Comparison of ENCODE assay signal across 27 cellular contexts in the genomic region with DNA sequence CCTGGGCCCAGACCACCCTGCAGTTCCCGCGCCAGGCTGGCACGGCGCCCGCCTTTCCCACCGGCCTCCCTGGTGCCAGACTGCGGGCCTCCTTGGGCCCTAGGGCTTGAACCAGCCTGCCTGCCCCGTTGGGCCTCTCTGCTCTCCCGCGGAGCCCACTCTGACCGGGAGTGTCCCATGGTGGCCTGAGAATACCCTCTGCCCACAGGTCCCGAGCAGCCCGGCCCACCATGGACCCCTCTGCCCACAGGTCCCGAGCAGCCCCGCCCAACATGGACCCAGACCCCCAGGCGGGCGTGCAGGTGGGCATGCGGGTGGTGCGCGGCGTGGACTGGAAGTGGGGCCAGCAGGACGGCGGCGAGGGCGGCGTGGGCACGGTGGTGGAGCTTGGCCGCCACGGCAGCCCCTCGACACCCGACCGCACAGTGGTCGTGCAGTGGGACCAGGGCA. TPM values are rescaled to one million over a fixed set of nuclear protein-coding genes. Genes with fewer than 3 reads are reported as not detected.
"Had no signal": no experiment of that assay in that cellular context is flagged by ENCODE, and none has a peak within 500 bp of the region (broad histone marks: within the 10 kb centered on the region; RNA-seq: fewer than 3 reads in every experiment).

No MANE protein-coding gene starts in this region.

- H3K4me2 ChIP-seq: neural progenitor cell had no signal

- H3K27me3 ChIP-seq: adrenal gland, ascending aorta, cardiac muscle cell, dorsolateral prefrontal cortex, neural progenitor cell, sigmoid colon, uterus had no signal

- H2AFZ ChIP-seq: neural progenitor cell had no signal

- H3K27ac ChIP-seq: adrenal gland, ascending aorta, cardiac muscle cell, coronary artery, dorsolateral prefrontal cortex, neural progenitor cell, sigmoid colon, thoracic aorta, uterus had no signal

- H3K4me1 ChIP-seq: adrenal gland, ascending aorta, neural progenitor cell, sigmoid colon, uterus had no signal

- DNase-seq: activated CD4-positive, alpha-beta memory T cell treated with anti-CD3 and anti-CD28 coated beads, Interleukin-2, amount 10 ng/mL, durations not matched to agents 7 days and 5 days; activated CD4-positive, alpha-beta T cell treated with anti-CD3 and anti-CD28 coated beads for 1 hour; activated CD4-positive, alpha-beta T cell treated with anti-CD3 and anti-CD28 coated beads, Interleukin-2, amount 10 ng/mL, durations not matched to agents 7 days and 5 days; activated effector memory CD4-positive, alpha-beta T cell treated with Interleukin-2 at 50 U/mL for 16 hours; activated naive CD4-positive, alpha-beta T cell treated with anti-CD3 and anti-CD28 coated beads for 36 hours; activated naive CD8-positive, alpha-beta T cell treated with anti-CD3 and anti-CD28 coated beads for 36 hours; effector memory CD4-positive, alpha-beta T cell; glutamatergic neuron; hippocampal formation; natural killer cell; sigmoid colon; stimulated activated naive CD4-positive, alpha-beta T cell treated with Interleukin-2 at 50 U/mL for 16 hours; T-helper 2 cell; trophoblast cell; uterus had no signal

- H3K4me3 Mint-ChIP-seq: activated CD4-positive, alpha-beta memory T cell treated with anti-CD3 and anti-CD28 coated beads, Interleukin-2, amount 10 ng/mL, durations not matched to agents 7 days and 5 days; activated CD4-positive, alpha-beta T cell treated with anti-CD3 and anti-CD28 coated beads, Interleukin-2, amount 10 ng/mL, durations not matched to agents 7 days and 5 days; activated naive CD4-positive, alpha-beta T cell treated with anti-CD3 and anti-CD28 coated beads for 36 hours; activated naive CD8-positive, alpha-beta T cell treated with anti-CD3 and anti-CD28 coated beads for 36 hours; memory B cell; natural killer cell had no signal

- H3K9me3 Mint-ChIP-seq: activated CD4-positive, alpha-beta memory T cell treated with anti-CD3 and anti-CD28 coated beads, Interleukin-2, amount 10 ng/mL, durations not matched to agents 7 days and 5 days; activated CD4-positive, alpha-beta T cell treated with anti-CD3 and anti-CD28 coated beads, Interleukin-2, amount 10 ng/mL, durations not matched to agents 7 days and 5 days; activated naive CD4-positive, alpha-beta T cell treated with anti-CD3 and anti-CD28 coated beads for 36 hours; activated naive CD8-positive, alpha-beta T cell treated with anti-CD3 and anti-CD28 coated beads for 36 hours; brain; memory B cell; natural killer cell; neural progenitor cell had no signal

- H3K4me1 Mint-ChIP-seq: activated CD4-positive, alpha-beta memory T cell treated with anti-CD3 and anti-CD28 coated beads, Interleukin-2, amount 10 ng/mL, durations not matched to agents 7 days and 5 days; activated CD4-positive, alpha-beta T cell treated with anti-CD3 and anti-CD28 coated beads, Interleukin-2, amount 10 ng/mL, durations not matched to agents 7 days and 5 days; activated naive CD8-positive, alpha-beta T cell treated with anti-CD3 and anti-CD28 coated beads for 36 hours had no signal

- FAIRE-seq: frontal cortex, keratinocyte had no signal

- H3K36me3 ChIP-seq: neural progenitor cell, uterus had no signal

- H3K27ac Mint-ChIP-seq: activated CD4-positive, alpha-beta memory T cell treated with anti-CD3 and anti-CD28 coated beads, Interleukin-2, amount 10 ng/mL, durations not matched to agents 7 days and 5 days; activated CD4-positive, alpha-beta T cell treated with anti-CD3 and anti-CD28 coated beads, Interleukin-2, amount 10 ng/mL, durations not matched to agents 7 days and 5 days; activated naive CD4-positive, alpha-beta T cell treated with anti-CD3 and anti-CD28 coated beads for 36 hours; activated naive CD8-positive, alpha-beta T cell treated with anti-CD3 and anti-CD28 coated beads for 36 hours; memory B cell; natural killer cell had no signal

- H3K9ac ChIP-seq: neural progenitor cell had no signal

- ATAC-seq: left colon, natural killer cell had no signal

- H3K36me3 Mint-ChIP-seq: activated naive CD8-positive, alpha-beta T cell treated with anti-CD3 and anti-CD28 coated beads for 36 hours; brain; natural killer cell had no signal

- H3K27me3 Mint-ChIP-seq: activated CD4-positive, alpha-beta memory T cell treated with anti-CD3 and anti-CD28 coated beads, Interleukin-2, amount 10 ng/mL, durations not matched to agents 7 days and 5 days; activated CD4-positive, alpha-beta T cell treated with anti-CD3 and anti-CD28 coated beads, Interleukin-2, amount 10 ng/mL, durations not matched to agents 7 days and 5 days; activated naive CD8-positive, alpha-beta T cell treated with anti-CD3 and anti-CD28 coated beads for 36 hours; memory B cell had no signal

- H3K4me3 ChIP-seq: adrenal gland, ascending aorta, cardiac muscle cell, coronary artery, dorsolateral prefrontal cortex, neural progenitor cell, sigmoid colon, thoracic aorta, uterus had no signal

- H3K9me3 ChIP-seq: adrenal gland, ascending aorta, sigmoid colon, thoracic aorta, uterus had no signal

RNA-seq across cellular contexts. Expression of a gene that starts 8.8 kb away (rescaled TPM):
- polyA plus RNA-seq: keratinocyte had no signal
